In the genomic region with DNA sequence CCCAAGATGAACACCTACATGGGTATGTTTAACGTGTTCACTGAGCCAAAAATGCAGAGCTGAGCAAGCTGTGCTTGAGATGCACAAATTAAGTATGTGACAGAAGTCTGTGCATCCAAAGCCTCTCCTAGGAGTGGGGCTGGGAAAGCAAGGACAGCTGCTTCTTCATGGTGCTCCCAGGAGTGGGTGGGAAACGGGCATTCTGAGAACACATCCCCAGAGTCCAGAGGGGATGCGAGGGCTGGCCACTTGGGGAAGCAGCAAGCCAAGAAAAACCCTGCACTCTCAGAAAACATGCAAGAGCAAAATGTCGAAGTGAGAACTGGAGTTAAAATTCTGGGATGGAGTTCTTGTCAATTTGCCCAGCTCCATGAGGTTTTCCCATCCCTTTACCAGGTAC, we compare ENCODE assay signal across 18 cellular contexts.
A peak's percentile ranks its signal among the peaks of the same experiment; 100 is the strongest.
DNase-seq lines count a peak whose midpoint lies in the region; ATAC-seq and TF ChIP-seq lines count a peak whose summit lies in the region.
"Had no signal": no experiment of that assay in that cellular context is flagged by ENCODE, and none has a peak within 500 bp of the region (broad histone marks: within the 10 kb centered on the region; RNA-seq: fewer than 3 reads in every experiment).

No MANE protein-coding gene starts in this region.

- intact Hi-C loops in transverse colon (cut with DNase I; ENCODE audit: low total_unique reads): no loop called here

- DNase-seq in SK-N-DZ (ENCODE audit: low spot score): peak; percentile 32
- peak; percentile 26 for DNase-seq in fibroblast of mammary gland (ENCODE audit: low read depth)
- peak; percentile 22 for DNase-seq in neural progenitor cell (ENCODE audit: low spot score)
- DNase-seq in transverse colon: no peak
- DNase-seq in NCI-H1048 (lab: John Stamatoyannopoulos, UW): no peak
- no peak for DNase-seq in NCI-H1105 (lab: John Stamatoyannopoulos, UW)
- DNase-seq: activated CD8-positive, alpha-beta memory T cell treated with anti-CD3 and anti-CD28 coated beads for 24 hours; activated naive CD4-positive, alpha-beta T cell; CD8-positive, alpha-beta T cell; central memory CD4-positive, alpha-beta T cell; GF-D8; HFFc6; midbrain; NCI-H1417 treated with DMSO at 0.1 percent for 48 hours; SIG-M5; stimulated activated naive CD8-positive, alpha-beta T cell treated with anti-CD3 and anti-CD28 coated beads, Interleukin-15, Interleukin-2, amounts not matched to agents 100 U/mL and 50 U/mL, for 24 hours had no signal

- H3K27me3 ChIP-seq in neural progenitor cell (no peaks in the 10 kb centered on the region), transverse colon (no peaks in the 10 kb centered on the region)

- no peak overlapping the region for H3K4me2 ChIP-seq in neural progenitor cell

- no peaks in the 10 kb centered on the region for H3K79me2 ChIP-seq in neural progenitor cell (ENCODE audit: low read depth)

- H3K4me1 ChIP-seq in neural progenitor cell: peaks cover 22% of the 10 kb centered on the region
- H3K4me1 ChIP-seq in transverse colon: peaks cover 0 to 7% (median 0%) of the 10 kb centered on the region in 4 donors
- H3K4me1 ChIP-seq: prostate gland had no signal

- peaks cover 67% of the 10 kb centered on the region for H3K4me1 Mint-ChIP-seq in neural progenitor cell

- TF ChIP-seq POLR2A in transverse colon (IDR thresholded peaks at IDR 0.05): no peak

- no peak overlapping the region for H2AFZ ChIP-seq in neural progenitor cell (replicated peaks)

- no peaks in the 10 kb centered on the region for H3F3A ChIP-seq in neural progenitor cell (ENCODE audit: low read depth)

- no peaks in the 10 kb centered on the region for H3K36me3 ChIP-seq in neural progenitor cell
- no peaks in the 10 kb centered on the region for H3K36me3 ChIP-seq in transverse colon
- H3K36me3 ChIP-seq: prostate gland had no signal

- TF ChIP-seq CTCF in fibroblast of mammary gland (conservative IDR thresholded peaks at IDR 0.05; ENCODE audit: control insufficient read depth, insufficient read depth, low read depth, low read length) (peak; percentile 13), neural progenitor cell (IDR thresholded peaks at IDR 0.05) (no peak), transverse colon (IDR thresholded peaks at IDR 0.05) (no peak)

- no peak overlapping the region for H3K4me3 Mint-ChIP-seq in neural progenitor cell
- H3K4me3 Mint-ChIP-seq: CD8-positive, alpha-beta T cell; HFFc6 had no signal

- H3K9me3 Mint-ChIP-seq in neural progenitor cell: peaks cover 12% of the 10 kb centered on the region
- H3K9me3 Mint-ChIP-seq: CD8-positive, alpha-beta T cell; HFFc6 had no signal

- H3K27ac ChIP-seq in neural progenitor cell: no peak overlapping the region
- H3K27ac ChIP-seq in transverse colon: peak overlapping the region; percentile 28 to 56 (median 40)
- H3K27ac ChIP-seq: prostate gland had no signal

- ATAC-seq in HG02588 (IDR thresholded peaks at IDR 0.05; ENCODE audit: unreplicated experiment): no peak
- ATAC-seq: CD8-positive, alpha-beta T cell; stimulated activated naive CD8-positive, alpha-beta T cell treated with anti-CD3 and anti-CD28 coated beads, Interleukin-15, Interleukin-2, amounts not matched to agents 100 U/mL and 50 U/mL, for 24 hours had no signal

- in situ Hi-C loops in transverse colon (cut with MboI; ENCODE audit: low pct_ligation_motif_present in 1 of 4, low pct_unique_long_range_greater_than_20kb in 1 of 4, low sequenced_read_pairs in 3 of 4): no loop called here

- H3K9me3 ChIP-seq in neural progenitor cell (ENCODE audit: low read depth): no peaks in the 10 kb centered on the region
- H3K9me3 ChIP-seq in transverse colon: no peaks in the 10 kb centered on the region
- H3K9me3 ChIP-seq: prostate gland had no signal

- no peak for TF ChIP-seq EP300 in transverse colon (IDR thresholded peaks at IDR 0.05; ENCODE audit: low read depth)

- WGBS in transverse colon (ENCODE audit: low coverage in 1 of 2), 2 donors: 62 to 76% methylated on average over 2 to 4 of the region's 4 CpGs

- no peak overlapping the region for H3K27ac Mint-ChIP-seq in neural progenitor cell
- H3K27ac Mint-ChIP-seq: CD8-positive, alpha-beta T cell; HFFc6 had no signal

- H3K4me3 ChIP-seq in fibroblast of mammary gland (ENCODE audit: control insufficient read depth, low read depth, low read length) (no peak overlapping the region), neural progenitor cell (no peak overlapping the region), transverse colon (no peak overlapping the region)
- H3K4me3 ChIP-seq: prostate gland had no signal

- H4K20me1 ChIP-seq in neural progenitor cell (ENCODE audit: low read depth): no peaks in the 10 kb centered on the region

- peaks cover 3% of the 10 kb centered on the region for H3K27me3 Mint-ChIP-seq in neural progenitor cell (ENCODE audit: insufficient read depth, low read depth)

- H3K36me3 Mint-ChIP-seq in neural progenitor cell: peaks cover 14% of the 10 kb centered on the region
- H3K36me3 Mint-ChIP-seq: CD8-positive, alpha-beta T cell had no signal

- H3K9ac ChIP-seq in neural progenitor cell: no peak overlapping the region

Comparison
In these comparisons a context has a peak if more than half of its experiments do, and no peak if none do; other contexts are left out.
1. DNase-seq: peak in SK-N-DZ (single experiment), fibroblast of mammary gland (single experiment) and neural progenitor cell (single experiment); none in transverse colon (single experiment), NCI-H1048 (single experiment) and NCI-H1105 (single experiment).